8 cellular contexts compared by ENCODE assay signal in genomic region chr17:45262516-45263476, GRCh38. TPM values are rescaled to one million over a fixed set of nuclear protein-coding genes. Genes with fewer than 3 reads are reported as not detected.
A peak's percentile ranks its signal among the peaks of the same experiment; 100 is the strongest.
DNase-seq lines count a peak whose midpoint lies in the region; FAIRE-seq and TF ChIP-seq lines count a peak whose summit lies in the region.

No MANE protein-coding gene starts in this region.

- no peak overlapping the region for H3K4me2 ChIP-seq in PC-9
- H3K4me2 ChIP-seq in endothelial cell of umbilical vein (ENCODE audit: insufficient read depth, low read length), result no peak overlapping the region

- no peaks in the 10 kb centered on the region for H3K9me1 ChIP-seq in endothelial cell of umbilical vein (replicated peaks; ENCODE audit: control insufficient read depth, extremely low read depth, insufficient read depth, low read length)

- dilution Hi-C loops in endothelial cell of umbilical vein (cut with MboI; ENCODE audit: extremely low pct_ligation_motif_present, low sequenced_read_pairs), result no loop called here

- DNase-seq in CD8-positive, alpha-beta memory T cell, result peak in 1 of 5 donors; percentile 44
- DNase-seq in PC-9, result peak; percentile 34 to 44
- DNase-seq in endothelial cell of umbilical vein (ENCODE audit: low read depth, low spot score), result no peak
- no peak for DNase-seq in nephron progenitor cell
- DNase-seq in dermis blood vessel endothelial cell, result no peak
- DNase-seq in SIG-M5 (lab: John Stamatoyannopoulos, UW), result no peak
- DNase-seq in NCI-H226, result no peak
- no peak for DNase-seq in SIG-M5 treated with dmso at 0.1 percent for 504 hours (lab: John Stamatoyannopoulos, UW; ENCODE audit: unreplicated experiment)

- H3K9me3 Mint-ChIP-seq in CD8-positive, alpha-beta memory T cell, result no peaks in the 10 kb centered on the region
- H3K9me3 Mint-ChIP-seq in nephron progenitor cell, result no peaks in the 10 kb centered on the region

- H3K36me3 Mint-ChIP-seq in CD8-positive, alpha-beta memory T cell, result peaks cover 0 to 48% (median 3%) of the 10 kb centered on the region in 3 donors
- peaks cover 14% of the 10 kb centered on the region for H3K36me3 Mint-ChIP-seq in nephron progenitor cell (ENCODE audit: low read depth)

- TF ChIP-seq CTCF in PC-9 (conservative IDR thresholded peaks at IDR 0.05), result no peak
- TF ChIP-seq CTCF in endothelial cell of umbilical vein (IDR thresholded peaks at IDR 0.05; ENCODE audit: extremely low read depth in 1 of 2, insufficient read depth in 1 of 2, low read depth in 1 of 2, low read length in 2 of 2), result no peak
- no peak for TF ChIP-seq CTCF in nephron progenitor cell (IDR thresholded peaks at IDR 0.05)

- H3K9ac ChIP-seq in endothelial cell of umbilical vein (replicated peaks; ENCODE audit: extremely low read depth, insufficient read depth, low read length), result no peak overlapping the region

- H3F3A ChIP-seq in PC-9 (ENCODE audit: insufficient read depth, low read depth), result peaks cover 60% of the 10 kb centered on the region

- H4K20me1 ChIP-seq in PC-9 (ENCODE audit: insufficient read depth) (0 out of 2 replicates have a peak, but pooled peaks cover 15% of the 10 kb centered on the region), endothelial cell of umbilical vein (replicated peaks; ENCODE audit: control insufficient read depth, extremely low read depth, insufficient read depth, low read length) (no peaks in the 10 kb centered on the region)

- H3K4me1 ChIP-seq in CD8-positive, alpha-beta memory T cell (ENCODE audit: insufficient read depth, low read length), result peaks cover 20% of the 10 kb centered on the region
- H3K4me1 ChIP-seq in PC-9 (replicated peaks; ENCODE audit: insufficient read depth) (peaks cover 11% of the 10 kb centered on the region; the same call in 1 of the 2 replicates), endothelial cell of umbilical vein (ENCODE audit: control insufficient read depth, extremely low read depth, insufficient read depth, low read length) (no peaks in the 10 kb centered on the region)

- intact Hi-C loops in PC-9 (cut with micrococcal nuclease; ENCODE audit: unreplicated experiment) (no loop called here), endothelial cell of umbilical vein (cut with micrococcal nuclease) (no loop called here)

- no peaks in the 10 kb centered on the region for H3K27me3 Mint-ChIP-seq in CD8-positive, alpha-beta memory T cell
- peaks cover 21% of the 10 kb centered on the region for H3K27me3 Mint-ChIP-seq in nephron progenitor cell (ENCODE audit: low read depth, poor library complexity)

- POLR2A ChIA-PET in CD8-positive, alpha-beta memory T cell (lab: Charles Lee), result interaction anchor here (0.7 kb wide), 1 partner anchor 15 kb away, joined by 3 read pairs; no protein-coding TSS in a partner anchor
- POLR2A ChIA-PET in PC-9 (lab: Charles Lee; ENCODE audit: unreplicated experiment) (interaction anchor here (0.5 kb wide), 1 partner anchor 120 kb away, joined by 5 read pairs; no protein-coding TSS in a partner anchor), endothelial cell of umbilical vein (lab: Charles Lee) (no interaction called here)

- H3K27ac ChIP-seq in CD8-positive, alpha-beta memory T cell (ENCODE audit: low read depth, low read length), result peak overlapping the region; percentile 12
- H3K27ac ChIP-seq in PC-9 (no peak overlapping the region), endothelial cell of umbilical vein (ENCODE audit: insufficient read depth, low read depth, low read length) (no peak overlapping the region)

- H3K36me3 ChIP-seq in CD8-positive, alpha-beta memory T cell (ENCODE audit: insufficient read depth, low read length), result peaks cover 29% of the 10 kb centered on the region
- H3K36me3 ChIP-seq in PC-9 (ENCODE audit: low read depth) (peaks cover 20% of the 10 kb centered on the region), endothelial cell of umbilical vein (ENCODE audit: control insufficient read depth in 2 of 2, extremely low read depth in 1 of 2, insufficient read depth in 2 of 2, low read length in 2 of 2) (peaks cover 1 to 30% of the 10 kb centered on the region in 2 experiments)

- peak overlapping the region; percentile 41 to 86 (median 82) for H3K4me3 Mint-ChIP-seq in CD8-positive, alpha-beta memory T cell
- H3K4me3 Mint-ChIP-seq in nephron progenitor cell, result peak overlapping the region; percentile 63

- H3K79me2 ChIP-seq in PC-9 (ENCODE audit: low read depth), result no peaks in the 10 kb centered on the region
- no peaks in the 10 kb centered on the region for H3K79me2 ChIP-seq in endothelial cell of umbilical vein (ENCODE audit: control insufficient read depth, insufficient read depth, low read length)

- peaks cover 8 to 20% (median 16%) of the 10 kb centered on the region in 3 donors for H3K4me1 Mint-ChIP-seq in CD8-positive, alpha-beta memory T cell
- H3K4me1 Mint-ChIP-seq in nephron progenitor cell, result peaks cover 14% of the 10 kb centered on the region

- CTCF ChIA-PET in CD8-positive, alpha-beta memory T cell (lab: Charles Lee), result interaction anchor here (0.6 to 6.0 kb wide), 9 partner anchors 14 to 123 kb away, joined by 3 to 28 read pairs (median 4); partner anchors contain the start of gene FMNL1
- CTCF ChIA-PET in PC-9 (lab: Charles Lee) (no interaction called here), endothelial cell of umbilical vein (lab: Charles Lee) (interaction anchor here (0.7 to 1.6 kb wide), 5 partner anchors 14 to 127 kb away, joined by 3 to 4 read pairs (median 4); partner anchors contain the start of gene ACBD4)

- peak overlapping the region; percentile 45 to 91 (median 81) for H3K27ac Mint-ChIP-seq in CD8-positive, alpha-beta memory T cell
- no peak overlapping the region for H3K27ac Mint-ChIP-seq in nephron progenitor cell

- FAIRE-seq in endothelial cell of umbilical vein (lab: Jason Lieb, UNC), result peak; percentile 26

- no peaks in the 10 kb centered on the region for H3K9me3 ChIP-seq in CD8-positive, alpha-beta memory T cell (ENCODE audit: low read length)
- H3K9me3 ChIP-seq in PC-9 (ENCODE audit: insufficient read depth, low read depth) (no peaks in the 10 kb centered on the region), endothelial cell of umbilical vein (replicated peaks; ENCODE audit: control insufficient read depth, insufficient read depth, low read length) (no peaks in the 10 kb centered on the region)

- no peak for TF ChIP-seq POLR2A in endothelial cell of umbilical vein (IDR thresholded peaks at IDR 0.05; ENCODE audit: low read depth, low read length)

- BruUV-seq in PC-9 (replicated peaks; lab: Mats Ljungman, UMichigan) (no TSS peak), endothelial cell of umbilical vein (replicated peaks; lab: Mats Ljungman, UMichigan) (no TSS peak)

- peak overlapping the region; percentile 56 for H3K4me3 ChIP-seq in CD8-positive, alpha-beta memory T cell (ENCODE audit: low read length)
- H3K4me3 ChIP-seq in PC-9, result no peak overlapping the region
- H3K4me3 ChIP-seq in endothelial cell of umbilical vein (replicated peaks in 1 of 3; ENCODE audit: insufficient read depth in 1 of 3, low read depth in 1 of 3, low read length in 3 of 3), result peak overlapping the region in 1 of 3 experiments; percentile 61

- H3K9me2 ChIP-seq in PC-9 (ENCODE audit: insufficient read depth), result no peaks in the 10 kb centered on the region

- H2AFZ ChIP-seq in PC-9 (no peak overlapping the region), endothelial cell of umbilical vein (ENCODE audit: low read depth, low read length) (no peak overlapping the region)

- no peaks in the 10 kb centered on the region for H3K27me3 ChIP-seq in CD8-positive, alpha-beta memory T cell (ENCODE audit: insufficient read depth, low read length, poor library complexity, severe bottlenecking)
- H3K27me3 ChIP-seq in PC-9 (ENCODE audit: insufficient read depth, low read depth), result no peaks in the 10 kb centered on the region
- peaks cover 0 to 2% of the 10 kb centered on the region in 2 experiments for H3K27me3 ChIP-seq in endothelial cell of umbilical vein (ENCODE audit: control insufficient read depth in 2 of 2, insufficient read depth in 2 of 2, low read length in 2 of 2)

RNA-seq across cellular contexts. Expression of gene SPATA32, which starts 0.9 kb away (rescaled TPM):
- under 1 TPM in 1 of 2 experiments, not detected in 1; 0.15 TPM for total RNA-seq in CD8-positive, alpha-beta memory T cell
- polyA plus RNA-seq in CD8-positive, alpha-beta memory T cell, result 0.33 TPM
- 0.35 and 0.48 TPM in 2 replicates for total RNA-seq in PC-9 (2021)
- not detected in 2 replicates for total RNA-seq in endothelial cell of umbilical vein
- polyA plus RNA-seq in endothelial cell of umbilical vein, result not detected in 2 replicates
- polyA plus RNA-seq in endothelial cell of umbilical vein (2011; cell fraction: cytosol; rRNA removed), result not detected in 2 replicates
- polyA plus RNA-seq in endothelial cell of umbilical vein (2011; cell fraction: nucleus; rRNA removed), result not detected in 2 replicates
- not detected in 2 replicates for polyA plus RNA-seq in endothelial cell of umbilical vein (2012)
- polyA minus RNA-seq in endothelial cell of umbilical vein, result not detected in 2 replicates
- polyA minus RNA-seq in endothelial cell of umbilical vein (2011; cell fraction: cytosol; rRNA and poly(A)+ RNA removed), result not detected
- not detected in 2 replicates for polyA minus RNA-seq in endothelial cell of umbilical vein (2011; cell fraction: nucleus; rRNA and poly(A)+ RNA removed)
- 0.05 TPM in 1 of 2 replicates, not detected in the other for total RNA-seq in dermis blood vessel endothelial cell

RNA-seq across cellular contexts. Expression of gene FMNL1, which starts 41.1 kb away (rescaled TPM):
- total RNA-seq in CD8-positive, alpha-beta memory T cell, result 100 to 1,000 TPM; 260 to 265 TPM
- polyA plus RNA-seq in CD8-positive, alpha-beta memory T cell, result 58.6 TPM
- total RNA-seq in PC-9 (2021), result 12.9 and 18.7 TPM in 2 replicates
- total RNA-seq in endothelial cell of umbilical vein, result 1.6 and 1.7 TPM in 2 replicates
- 0.30 and 0.95 TPM in 2 replicates for polyA plus RNA-seq in endothelial cell of umbilical vein
- 0.53 and 0.79 TPM in 2 replicates for polyA plus RNA-seq in endothelial cell of umbilical vein (2011; cell fraction: cytosol; rRNA removed)
- polyA plus RNA-seq in endothelial cell of umbilical vein (2011; cell fraction: nucleus; rRNA removed), result 3.0 TPM in 2 replicates
- polyA plus RNA-seq in endothelial cell of umbilical vein (2012), result 1.4 and 4.0 TPM in 2 replicates
- 1.1 TPM in 2 replicates for polyA minus RNA-seq in endothelial cell of umbilical vein
- polyA minus RNA-seq in endothelial cell of umbilical vein (2011; cell fraction: cytosol; rRNA and poly(A)+ RNA removed), result 11.8 TPM
- 1.0 and 1.3 TPM in 2 replicates for polyA minus RNA-seq in endothelial cell of umbilical vein (2011; cell fraction: nucleus; rRNA and poly(A)+ RNA removed)
- total RNA-seq in dermis blood vessel endothelial cell, result 1.0 and 4.0 TPM in 2 replicates

RNA-seq across cellular contexts. Expression of gene MAP3K14, which starts 54.0 kb away (rescaled TPM):
- total RNA-seq in CD8-positive, alpha-beta memory T cell, result 10 to 100 TPM; 60.2 to 62.4 TPM
- 9.0 TPM for polyA plus RNA-seq in CD8-positive, alpha-beta memory T cell
- 58.3 and 72.4 TPM in 2 replicates for total RNA-seq in PC-9 (2021)
- total RNA-seq in endothelial cell of umbilical vein, result 7.9 and 9.8 TPM in 2 replicates
- 5.4 and 6.4 TPM in 2 replicates for polyA plus RNA-seq in endothelial cell of umbilical vein
- polyA plus RNA-seq in endothelial cell of umbilical vein (2011; cell fraction: cytosol; rRNA removed), result 4.0 and 5.3 TPM in 2 replicates
- 11.9 and 13.4 TPM in 2 replicates for polyA plus RNA-seq in endothelial cell of umbilical vein (2011; cell fraction: nucleus; rRNA removed)
- 3.6 and 5.8 TPM in 2 replicates for polyA plus RNA-seq in endothelial cell of umbilical vein (2012)
- 4.2 and 4.4 TPM in 2 replicates for polyA minus RNA-seq in endothelial cell of umbilical vein
- 5.4 TPM for polyA minus RNA-seq in endothelial cell of umbilical vein (2011; cell fraction: cytosol; rRNA and poly(A)+ RNA removed)
- 5.3 and 7.3 TPM in 2 replicates for polyA minus RNA-seq in endothelial cell of umbilical vein (2011; cell fraction: nucleus; rRNA and poly(A)+ RNA removed)
- total RNA-seq in dermis blood vessel endothelial cell, result 3.2 and 4.1 TPM in 2 replicates

Comparison
In these comparisons a context has a peak if more than half of its experiments do, and no peak if none do; other contexts are left out.
1. DNase-seq: peak in PC-9 (2 of 2); none in endothelial cell of umbilical vein (single experiment), nephron progenitor cell (single experiment), dermis blood vessel endothelial cell (single experiment), SIG-M5 (single experiment), NCI-H226 (single experiment) and SIG-M5 treated with dmso at 0.1 percent for 504 hours (single experiment).
2. RNA of gene FMNL1, which starts 41.1 kb away (total RNA-seq): 260 to 265 TPM in CD8-positive, alpha-beta memory T cell; 12.9 to 18.7 TPM in PC-9, 1.6 to 1.7 TPM in endothelial cell of umbilical vein and 1.0 to 4.0 TPM in dermis blood vessel endothelial cell; every median in the first group is over 10 times any median in the second.